Comparison of ENCODE assay signal across 18 cellular contexts in genomic region chr4:48432017-48432416, GRCh38. TPM values are rescaled to one million over a fixed set of nuclear protein-coding genes. Genes with fewer than 3 reads are reported as not detected.
"Had no signal": no experiment of that assay in that cellular context is flagged by ENCODE, and none has a peak within 500 bp of the region (broad histone marks: within the 10 kb centered on the region; RNA-seq: fewer than 3 reads in every experiment).

No MANE protein-coding gene starts in this region.

- H3K27me3 Mint-ChIP-seq: activated CD4-positive, alpha-beta T cell treated with anti-CD3 and anti-CD28 coated beads, Interleukin-2, amount 10 ng/mL, durations not matched to agents 7 days and 5 days; activated naive CD8-positive, alpha-beta T cell had no signal

- H3K4me1 Mint-ChIP-seq: neural progenitor cell had no signal

- H3K4me3 ChIP-seq: esophagus muscularis mucosa, neural progenitor cell, ovary, stomach, thoracic aorta had no signal

- ATAC-seq: left cardiac atrium had no signal

- DNase-seq: activated T-cell treated with anti-CD3 and anti-CD28 coated beads for 4 hours; brain microvascular endothelial cell; dermis blood vessel endothelial cell; glutamatergic neuron; left cardiac atrium; ovary; stimulated activated CD4-positive, alpha-beta T cell treated with anti-CD3 and anti-CD28 coated beads, Interleukin-2, amount 100 ng/mL, for 48 hours; stomach had no signal

- H3K9me3 ChIP-seq: esophagus muscularis mucosa, ovary, stomach, thoracic aorta had no signal

- H3K4me3 Mint-ChIP-seq: activated CD4-positive, alpha-beta T cell treated with anti-CD3 and anti-CD28 coated beads, Interleukin-2, amount 10 ng/mL, durations not matched to agents 7 days and 5 days; activated naive CD8-positive, alpha-beta T cell; neural progenitor cell had no signal

- H3K27ac ChIP-seq: brain microvascular endothelial cell, esophagus muscularis mucosa, neural progenitor cell, ovary, stomach, thoracic aorta had no signal

- H3K9me3 Mint-ChIP-seq: activated CD4-positive, alpha-beta T cell treated with anti-CD3 and anti-CD28 coated beads, Interleukin-2, amount 10 ng/mL, durations not matched to agents 7 days and 5 days; neural progenitor cell had no signal

- H3K27ac Mint-ChIP-seq: activated CD4-positive, alpha-beta T cell treated with anti-CD3 and anti-CD28 coated beads, Interleukin-2, amount 10 ng/mL, durations not matched to agents 7 days and 5 days; activated naive CD8-positive, alpha-beta T cell; neural progenitor cell had no signal

- H3K4me1 ChIP-seq: esophagus muscularis mucosa had no signal

- H3K27me3 ChIP-seq: brain microvascular endothelial cell, esophagus muscularis mucosa, neural progenitor cell, ovary, stomach had no signal

- H3K36me3 ChIP-seq: brain microvascular endothelial cell, neural progenitor cell, ovary had no signal

RNA-seq across cellular contexts. Expression of gene SLC10A4, which starts 51.1 kb away (rescaled TPM):
- total RNA-seq: activated CD4-positive, alpha-beta T cell treated with anti-CD3 and anti-CD28 coated beads, Interleukin-2, amount 10 ng/mL, durations not matched to agents 7 days and 5 days; dermis blood vessel endothelial cell had no signal

RNA-seq across cellular contexts. Expression of gene ZAR1, which starts 58.0 kb away (rescaled TPM):
- total RNA-seq: activated CD4-positive, alpha-beta T cell treated with anti-CD3 and anti-CD28 coated beads, Interleukin-2, amount 10 ng/mL, durations not matched to agents 7 days and 5 days; activated CD8-positive, alpha-beta memory T cell treated with anti-CD3 and anti-CD28 coated beads for 36 hours; dermis blood vessel endothelial cell; esophagus muscularis mucosa; fibroblast of villous mesenchyme; left cardiac atrium; mucosa of gallbladder; ovary; stomach; T-helper 1 cell treated with Interleukin-12 subunit alpha and Interleukin-12 subunit beta and Interleukin-4 antibody, amounts not matched to agents 30 ng/mL and 1 ng/mL, for 36 hours; urinary bladder had no signal
